Comparison of ENCODE assay signal across 8 cellular contexts in genomic region chr2:101113441-101114267, GRCh38.
DNase-seq lines count a peak whose midpoint lies in the region; ATAC-seq and FAIRE-seq lines count a peak whose summit lies in the region.

No MANE protein-coding gene starts in this region.

- DNase-seq in AML-193 (lab: John Stamatoyannopoulos, UW): peak; percentile 3 to 17
- DNase-seq in SK-N-MC (ENCODE audit: low read depth, low spot score): peak; percentile 88
- peak; percentile 54 for DNase-seq in iris pigment epithelial cell (ENCODE audit: low read depth)
- DNase-seq in kidney glomerular epithelial cell (lab: John Stamatoyannopoulos, UW): no peak
- no peak for DNase-seq in GM19239 (ENCODE audit: insufficient read length, low spot score)
- no peak for DNase-seq in amniotic stem cell (lab: John Stamatoyannopoulos, UW)

- no peak for ATAC-seq in GM18870 (IDR thresholded peaks at IDR 0.05; ENCODE audit: unreplicated experiment)

- peak overlapping the region; percentile 39 for H3K9ac ChIP-seq in SK-N-MC (ENCODE audit: insufficient read length)

- no peak for FAIRE-seq in GM19239 (lab: Jason Lieb, UNC)

- H3K27ac ChIP-seq in KOPT-K1 (ENCODE audit: low read depth, low read length, poor library complexity, severe bottlenecking) (peak overlapping the region; percentile 74), SK-N-MC (peak overlapping the region; percentile 94)

- H3K36me3 ChIP-seq in KOPT-K1 (ENCODE audit: insufficient read depth, low read length): no peaks in the 10 kb centered on the region
- H3K36me3 ChIP-seq in SK-N-MC (ENCODE audit: insufficient read depth, low read length): no peaks in the 10 kb centered on the region

- H3K9me3 ChIP-seq in KOPT-K1 (ENCODE audit: insufficient read depth, low read length, poor library complexity, severe bottlenecking): no peaks in the 10 kb centered on the region
- no peaks in the 10 kb centered on the region for H3K9me3 ChIP-seq in SK-N-MC (ENCODE audit: low read depth, low read length)

- peak overlapping the region; percentile 75 for H3K4me3 ChIP-seq in SK-N-MC

Comparison
In these comparisons a context has a peak if more than half of its experiments do, and no peak if none do; other contexts are left out.
1. DNase-seq: peak in AML-193 (2 of 2), SK-N-MC (single experiment) and iris pigment epithelial cell (single experiment); none in kidney glomerular epithelial cell (single experiment), GM19239 (single experiment) and amniotic stem cell (single experiment).